In the genomic region with DNA sequence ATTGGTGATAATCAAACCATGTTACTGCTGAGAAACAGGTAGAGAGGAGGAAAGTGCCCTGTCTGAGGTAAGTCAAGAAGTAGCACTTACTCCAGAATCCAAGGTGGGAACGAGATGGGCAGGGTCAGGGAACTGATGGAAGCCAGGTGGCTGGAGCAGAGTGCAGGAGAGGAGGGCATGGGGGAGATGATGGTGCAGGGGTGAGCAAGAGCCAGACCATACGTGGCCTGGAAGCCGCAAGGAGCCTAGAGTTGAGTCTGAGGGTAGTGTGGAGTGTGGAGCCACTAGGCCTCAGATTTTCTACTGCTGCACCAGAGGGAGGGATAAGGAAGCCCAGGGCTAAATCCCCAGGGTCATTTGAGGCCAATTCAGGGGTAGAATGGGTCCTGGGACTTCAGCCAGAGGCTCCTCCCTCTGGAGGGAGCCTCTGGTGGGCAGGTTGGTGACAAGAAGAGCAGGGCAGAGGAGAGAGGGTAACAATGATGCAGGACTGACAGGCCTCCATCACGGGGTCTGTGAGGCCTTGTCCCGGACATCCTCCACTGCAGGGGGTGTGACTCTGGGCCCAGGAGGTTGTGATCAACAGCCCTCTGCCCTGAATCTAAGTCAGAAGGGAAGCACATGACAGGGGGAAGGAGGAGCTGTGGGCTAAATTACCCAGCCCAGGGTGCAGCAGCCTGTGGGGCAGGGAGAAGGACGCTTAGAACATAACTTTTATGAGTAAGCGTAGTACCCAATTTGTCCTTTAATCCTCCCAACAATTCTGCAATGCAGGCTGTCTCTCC, we compare ENCODE assay signal across 9 cellular contexts. TPM values are rescaled to one million over a fixed set of nuclear protein-coding genes. Genes with fewer than 3 reads are reported as not detected.
DNase-seq lines count a peak whose midpoint lies in the region; ATAC-seq and TF ChIP-seq lines count a peak whose summit lies in the region.
"Had no signal": no experiment of that assay in that cellular context is flagged by ENCODE, and none has a peak within 500 bp of the region (broad histone marks: within the 10 kb centered on the region; RNA-seq: fewer than 3 reads in every experiment).

No MANE protein-coding gene starts in this region.

- DNase-seq in LHCN-M2 (ENCODE audit: low read depth), result peak; percentile 51
- peak in 39 of 58 donors; percentile 5 to 73 (median 34) for DNase-seq in anterior cingulate cortex (lab: John Stamatoyannopoulos, UW)
- DNase-seq in lower leg skin (ENCODE audit: low spot score in 2 of 2), result peak; percentile 83 to 95
- peak; percentile 55 for DNase-seq in superior temporal gyrus (ENCODE audit: extremely low spot score)

- intact Hi-C loops in lower leg skin (cut with DNase I; ENCODE audit: low total_unique reads), result no loop called here

- ATAC-seq in GM21717 (IDR thresholded peaks at IDR 0.05; ENCODE audit: unreplicated experiment) (no peak), HG03097 (IDR thresholded peaks at IDR 0.05; ENCODE audit: low FRiP score, unreplicated experiment) (no peak), GM21360 (IDR thresholded peaks at IDR 0.05; ENCODE audit: unreplicated experiment) (no peak), HG02981 (IDR thresholded peaks at IDR 0.05; ENCODE audit: unreplicated experiment) (no peak)

- WGBS in lower leg skin, 2 donors, result 55 to 56% methylated on average over 7 of the region's 7 CpGs

- TF ChIP-seq POLR2A in lower leg skin (IDR thresholded peaks at IDR 0.05), result no peak

- no peak overlapping the region for H3K4me3 ChIP-seq in lower leg skin (ENCODE audit: low read depth, poor library complexity, severe bottlenecking)

- TF ChIP-seq CTCF in lower leg skin (IDR thresholded peaks at IDR 0.05), result no peak

RNA-seq across cellular contexts. Expression of a gene that starts 28.7 kb away (rescaled TPM):
- total RNA-seq in LHCN-M2 (2014; rRNA removed), result not detected in 2 replicates
- polyA plus RNA-seq in LHCN-M2 (2012), result not detected
- total RNA-seq in lower leg skin, result 10 to 100 TPM in 1 of 4 donors, 1 to 10 TPM in 2, under 1 TPM in 1; 0.67 to 19.0 (median 3.3) TPM
- total RNA-seq: T-helper 2 cell treated with Interferon-gamma antibody and Interleukin-4, amounts not matched to agents 100 ng/mL and 5 ng/mL, for 36 hours had no signal

RNA-seq across cellular contexts. Expression of a gene that starts 56.2 kb away (rescaled TPM):
- total RNA-seq in LHCN-M2 (2014; rRNA removed) (328 and 368 TPM in 2 replicates), lower leg skin (100 to 1,000 TPM; 115 to 152 (median 125) TPM)
- polyA plus RNA-seq in LHCN-M2 (2012), result 240 TPM

Comparison
In these comparisons a context has a peak if more than half of its experiments do, and no peak if none do; other contexts are left out.
1. DNase-seq: peak in every context shown above with its lines; median percentile 89 in lower leg skin; 55 in superior temporal gyrus; 51 in LHCN-M2; 34 in anterior cingulate cortex.